Comparison of ENCODE assay signal across 24 cellular contexts in genomic region chr3:133282239-133282638, GRCh38.
"Had no signal": no experiment of that assay in that cellular context is flagged by ENCODE, and none has a peak within 500 bp of the region (broad histone marks: within the 10 kb centered on the region; RNA-seq: fewer than 3 reads in every experiment).

No MANE protein-coding gene starts in this region.

- H2AFZ ChIP-seq: neural progenitor cell had no signal

- H3K9ac ChIP-seq: neural progenitor cell had no signal

- H3K27ac ChIP-seq: ascending aorta, cardiac muscle cell, gastroesophageal sphincter, heart left ventricle, neural progenitor cell, ovary, psoas muscle, skin epidermis, stomach had no signal

- ATAC-seq: activated CD4-positive, alpha-beta T cell treated with anti-CD3 and anti-CD28 coated beads for 36 hours; gastroesophageal sphincter; heart left ventricle; mucosa of descending colon; naive thymus-derived CD4-positive, alpha-beta T cell; psoas muscle; right cardiac atrium; T-cell; WTC11 had no signal

- H3K4me1 Mint-ChIP-seq: activated CD4-positive, alpha-beta T cell treated with anti-CD3 and anti-CD28 coated beads for 36 hours; activated naive CD8-positive, alpha-beta T cell treated with anti-CD3 and anti-CD28 coated beads, Interleukin-2, amount 10 ng/mL, durations not matched to agents 7 days and 5 days; memory B cell; naive thymus-derived CD4-positive, alpha-beta T cell; T-cell had no signal

- H3K27ac Mint-ChIP-seq: activated CD4-positive, alpha-beta T cell treated with anti-CD3 and anti-CD28 coated beads for 36 hours; activated naive CD8-positive, alpha-beta T cell treated with anti-CD3 and anti-CD28 coated beads, Interleukin-2, amount 10 ng/mL, durations not matched to agents 7 days and 5 days; activated T-helper 2 cell treated with anti-CD3 and anti-CD28 coated beads, Interferon-gamma antibody, Interleukin-2, Interleukin-4, amounts not matched to agents 10 μg/mL and 5 μg/mL and 100 μg/mL, durations not matched to agents 14 hours and 24 hours and 36 hours; memory B cell; naive thymus-derived CD4-positive, alpha-beta T cell; neural progenitor cell; T-cell; WTC11 had no signal

- H3K4me3 Mint-ChIP-seq: activated CD4-positive, alpha-beta T cell treated with anti-CD3 and anti-CD28 coated beads for 36 hours; activated naive CD8-positive, alpha-beta T cell treated with anti-CD3 and anti-CD28 coated beads, Interleukin-2, amount 10 ng/mL, durations not matched to agents 7 days and 5 days; memory B cell; naive thymus-derived CD4-positive, alpha-beta T cell; neural progenitor cell; T-cell; WTC11 had no signal

- H3K9me3 Mint-ChIP-seq: activated naive CD8-positive, alpha-beta T cell treated with anti-CD3 and anti-CD28 coated beads, Interleukin-2, amount 10 ng/mL, durations not matched to agents 7 days and 5 days; activated T-helper 2 cell treated with anti-CD3 and anti-CD28 coated beads, Interferon-gamma antibody, Interleukin-2, Interleukin-4, amounts not matched to agents 10 μg/mL and 5 μg/mL and 100 μg/mL, durations not matched to agents 14 hours and 24 hours and 36 hours; memory B cell; naive thymus-derived CD4-positive, alpha-beta T cell; T-cell; WTC11 had no signal

- H3K36me3 ChIP-seq: ascending aorta, cardiac muscle cell, gastroesophageal sphincter, heart left ventricle, neural progenitor cell, ovary, stomach had no signal

- H3K4me1 ChIP-seq: ascending aorta, heart left ventricle, psoas muscle, stomach had no signal

- DNase-seq: activated CD4-positive, alpha-beta T cell treated with anti-CD3 and anti-CD28 coated beads for 36 hours; activated CD4-positive, alpha-beta T cell treated with anti-CD3 and anti-CD28 coated beads, Interleukin-2, amount 50 U/mL, for 48 hours; activated naive CD4-positive, alpha-beta T cell treated with Interleukin-2 at 50 U/mL for 16 hours; activated naive CD8-positive, alpha-beta T cell treated with anti-CD3 and anti-CD28 coated beads, Interleukin-2, amount 10 ng/mL, durations not matched to agents 7 days and 5 days; activated T-cell treated with anti-CD3 and anti-CD28 coated beads for 4 hours; erythroblast; heart left ventricle; mucosa of descending colon; naive thymus-derived CD4-positive, alpha-beta T cell; ovary; psoas muscle; right cardiac atrium; stimulated activated CD4-positive, alpha-beta T cell treated with anti-CD3 and anti-CD28 coated beads, Interleukin-15, amount 100 ng/mL, for 24 hours; stimulated activated CD4-positive, alpha-beta T cell treated with anti-CD3 and anti-CD28 coated beads, Interleukin-4, amount 100 ng/mL, for 1 hour; stomach; T-cell had no signal

- H3K27me3 ChIP-seq: ascending aorta, cardiac muscle cell, gastroesophageal sphincter, heart left ventricle, neural progenitor cell, ovary, stomach had no signal

- H3K4me2 ChIP-seq: neural progenitor cell had no signal

- H3K9me3 ChIP-seq: ascending aorta, gastroesophageal sphincter, heart left ventricle, mucosa of descending colon, ovary, psoas muscle, stomach had no signal

- H3K4me3 ChIP-seq: ascending aorta, cardiac muscle cell, gastroesophageal sphincter, heart left ventricle, mucosa of descending colon, neural progenitor cell, ovary, psoas muscle, skin epidermis, stomach had no signal

- H3K36me3 Mint-ChIP-seq: activated naive CD8-positive, alpha-beta T cell treated with anti-CD3 and anti-CD28 coated beads, Interleukin-2, amount 10 ng/mL, durations not matched to agents 7 days and 5 days; memory B cell; naive thymus-derived CD4-positive, alpha-beta T cell; neural progenitor cell; T-cell; WTC11 had no signal
